ENCODE assay signal across 8 cellular contexts in genomic region chr4:38663801-38664703, GRCh38. TPM values are rescaled to one million over a fixed set of nuclear protein-coding genes. Genes with fewer than 3 reads are reported as not detected.
DNase-seq lines count a peak whose midpoint lies in the region; ATAC-seq and TF ChIP-seq lines count a peak whose summit lies in the region.

Gene KLF3, plus strand, starts transcription at chr4:38664199. Its CDS starts 16,427 bp downstream, at chr4:38680626.

- DNase-seq in NCI-H345 treated with DMSO at 0.1 percent for 48 hours (lab: John Stamatoyannopoulos, UW; ENCODE audit: unreplicated experiment) (peak; percentile 63), choroid plexus epithelial cell (ENCODE audit: low read depth) (peak; percentile 91), kidney glomerular epithelial cell (lab: John Stamatoyannopoulos, UW) (peak; percentile 77)
- DNase-seq in activated CD4-positive, alpha-beta T cell treated with anti-CD3 and anti-CD28 coated beads for 36 hours = peak; percentile 84
- DNase-seq in stimulated activated CD4-positive, alpha-beta T cell treated with anti-CD3 and anti-CD28 coated beads, Interleukin-15, amount 100 ng/mL, for 24 hours = peak; percentile 88

- TF ChIP-seq CTCF in choroid plexus epithelial cell (conservative IDR thresholded peaks at IDR 0.05; ENCODE audit: low read depth, low read length) = no peak

- H3K27ac Mint-ChIP-seq in activated CD4-positive, alpha-beta T cell treated with anti-CD3 and anti-CD28 coated beads for 36 hours = peak within 1 kb of the TSS; percentile 78

- H3K4me3 ChIP-seq in ACC112 (ENCODE audit: low read depth, low read length) = peak within 1 kb of the TSS; percentile 85
- H3K4me3 ChIP-seq in choroid plexus epithelial cell (ENCODE audit: low read depth, low read length) = peak within 1 kb of the TSS; percentile 84

- ATAC-seq in GM18907 (IDR thresholded peaks at IDR 0.05; ENCODE audit: unreplicated experiment) (peak; percentile 67), HG03139 (IDR thresholded peaks at IDR 0.05; ENCODE audit: unreplicated experiment) (peak; percentile 62)
- peak; percentile 62 for ATAC-seq in activated CD4-positive, alpha-beta T cell treated with anti-CD3 and anti-CD28 coated beads for 36 hours

- H3K4me1 ChIP-seq in ACC112 (ENCODE audit: control insufficient read depth, insufficient read depth, low read length, unreplicated experiment) = peaks cover 27% of the 10 kb centered on the region

- peaks cover 57% of the 10 kb centered on the region for H3K79me2 ChIP-seq in ACC112 (ENCODE audit: control insufficient read depth, insufficient read depth, low read length, unreplicated experiment)

- peak within 1 kb of the TSS; percentile 90 for H2AFZ ChIP-seq in ACC112 (ENCODE audit: low read length, unreplicated experiment)

- intact Hi-C loops in activated CD4-positive, alpha-beta T cell treated with anti-CD3 and anti-CD28 coated beads for 36 hours (cut with DNase I, micrococcal nuclease) = loop anchor here in 1 of 2 experiments (1.0 to 10.0 kb wide), 8 partner anchors 9 to 977 kb away; partner anchors contain the start of genes RELL1, TMEM156 and UGDH

- H3K4me3 Mint-ChIP-seq in activated CD4-positive, alpha-beta T cell treated with anti-CD3 and anti-CD28 coated beads for 36 hours = peak within 1 kb of the TSS; percentile 88

- peaks cover 6% of the 10 kb centered on the region for H3K9me3 Mint-ChIP-seq in activated CD4-positive, alpha-beta T cell treated with anti-CD3 and anti-CD28 coated beads for 36 hours (ENCODE audit: low read depth)

- peaks cover 9% of the 10 kb centered on the region for H3K36me3 Mint-ChIP-seq in activated CD4-positive, alpha-beta T cell treated with anti-CD3 and anti-CD28 coated beads for 36 hours (ENCODE audit: low read depth)

- H3K36me3 ChIP-seq in ACC112 (ENCODE audit: insufficient read depth, low read length) = no peaks in the 10 kb centered on the region

- H3K27ac ChIP-seq in ACC112 (ENCODE audit: low read depth, low read length) = peak within 1 kb of the TSS; percentile 98

- no peaks in the 10 kb centered on the region for H3K27me3 Mint-ChIP-seq in activated CD4-positive, alpha-beta T cell treated with anti-CD3 and anti-CD28 coated beads for 36 hours

- H3K27me3 ChIP-seq in ACC112 (ENCODE audit: insufficient read depth, low read length) = no peaks in the 10 kb centered on the region

- POLR2A ChIA-PET in activated CD4-positive, alpha-beta T cell treated with anti-CD3 and anti-CD28 coated beads for 36 hours (lab: Charles Lee) = no interaction called here

- CTCF ChIA-PET in activated CD4-positive, alpha-beta T cell treated with anti-CD3 and anti-CD28 coated beads for 36 hours (lab: Charles Lee) = interaction anchor here (0.7 to 1.2 kb wide), 3 partner anchors 12 to 777 kb away, joined by 3 to 8 read pairs (median 4); no protein-coding TSS in a partner anchor

- peaks cover 61% of the 10 kb centered on the region for H3K4me1 Mint-ChIP-seq in activated CD4-positive, alpha-beta T cell treated with anti-CD3 and anti-CD28 coated beads for 36 hours

RNA-seq across cellular contexts. Expression of gene KLF3, which starts in this region (rescaled TPM):
- 1 to 10 TPM; 6.1 to 6.2 TPM for total RNA-seq in activated CD4-positive, alpha-beta T cell treated with anti-CD3 and anti-CD28 coated beads for 36 hours

Comparison
In these comparisons a context has a peak if more than half of its experiments do, and no peak if none do; other contexts are left out.
1. Peak in every context shown above with its lines: DNase-seq, ATAC-seq, H3K4me3 ChIP-seq and H3K27ac ChIP-seq.